ENCODE assay signal across 4 cellular contexts in the genomic region with DNA sequence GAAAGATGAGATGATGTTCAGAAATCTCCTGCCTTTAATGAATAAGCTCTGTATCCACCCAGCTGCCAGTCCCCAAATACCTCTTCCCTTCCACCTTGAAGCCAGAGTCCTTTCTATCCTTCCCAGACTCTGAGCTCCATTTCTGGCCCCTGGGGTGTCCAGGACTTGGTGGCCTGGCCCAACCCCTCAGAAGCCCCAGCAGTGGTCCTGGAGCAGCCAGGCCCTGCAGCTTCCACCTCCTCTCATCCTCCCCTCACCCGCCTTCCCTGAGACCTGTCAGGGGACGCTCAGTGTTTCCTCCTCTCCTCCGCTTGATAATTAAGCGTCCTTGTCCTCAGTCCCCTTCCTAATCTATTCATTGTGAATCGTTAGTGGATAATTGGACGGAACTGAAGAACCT.
"Had no signal": no experiment of that assay in that cellular context is flagged by ENCODE, and none has a peak within 500 bp of the region (broad histone marks: within the 10 kb centered on the region; RNA-seq: fewer than 3 reads in every experiment).

No MANE protein-coding gene starts in this region.

- H3K27ac ChIP-seq: HL-60 had no signal

- DNase-seq: IMR-90, KBM-7 had no signal

- H3K4me3 ChIP-seq: K562 had no signal
